8 cellular contexts compared by ENCODE assay signal in the genomic region with DNA sequence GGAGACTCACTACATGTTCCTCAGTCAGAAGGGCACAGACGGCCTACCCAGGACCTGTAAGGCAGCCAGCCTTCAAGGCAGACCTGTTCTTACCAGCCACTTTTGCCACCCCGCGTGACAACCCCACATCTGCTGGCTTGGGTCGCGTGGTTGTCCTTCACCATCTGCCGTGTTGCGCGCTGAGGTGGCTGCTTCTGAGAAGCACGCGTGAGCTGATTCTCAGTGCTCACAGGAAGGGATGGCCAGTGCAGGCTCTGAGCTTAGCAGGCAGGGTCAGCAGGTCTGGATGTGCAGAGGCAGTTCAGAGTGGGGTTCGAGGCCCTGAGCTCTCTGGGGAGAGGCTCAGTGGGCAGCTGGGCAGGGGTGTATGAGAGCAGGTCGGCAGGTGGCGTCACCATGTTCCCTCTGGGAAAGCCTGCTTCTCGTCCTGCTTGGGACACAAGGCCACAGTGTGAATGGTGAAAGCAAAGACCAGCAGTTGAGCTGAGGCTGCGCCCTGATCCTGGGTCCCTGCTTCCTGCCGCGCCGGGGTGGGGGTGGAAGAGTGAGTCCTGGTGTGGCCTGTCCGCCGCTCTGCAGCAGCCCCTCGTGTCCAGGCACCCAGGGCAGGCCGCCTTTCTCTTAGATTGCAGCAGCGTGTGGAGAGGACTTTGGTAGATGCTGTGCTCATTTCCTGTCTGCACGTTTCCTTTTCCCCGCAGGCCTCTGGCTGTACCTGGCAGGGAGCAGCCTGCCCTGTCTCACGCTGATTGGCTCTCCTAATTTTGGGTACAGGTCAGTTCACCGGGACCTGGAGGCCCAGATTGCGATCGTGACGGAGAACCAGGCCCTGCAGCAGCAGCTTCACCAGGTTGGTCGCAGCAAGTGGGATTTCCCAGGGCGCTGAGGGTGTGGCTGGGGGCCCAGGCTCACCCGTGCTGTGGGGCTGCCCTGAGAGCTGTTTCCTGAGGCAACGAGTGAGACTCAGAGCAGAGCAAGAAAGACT. TPM values are rescaled to one million over a fixed set of nuclear protein-coding genes. Genes with fewer than 3 reads are reported as not detected.
DNase-seq lines count a peak whose midpoint lies in the region; ATAC-seq and TF ChIP-seq lines count a peak whose summit lies in the region.

No MANE protein-coding gene starts in this region.

- no peak for TF ChIP-seq POLR2A in testis (IDR thresholded peaks at IDR 0.05)

- no peaks in the 10 kb centered on the region for H3K36me3 ChIP-seq in testis (ENCODE audit: low read depth, missing control alignments)

- in situ Hi-C loops in G401 (cut with HindIII; ENCODE audit: low sequenced_read_pairs), result no loop called here

- DNase-seq in NCI-H524 treated with DMSO at 0.1 percent for 48 hours (lab: John Stamatoyannopoulos, UW) (peak; percentile 65), activated T-helper 1 cell treated with Interleukin-2 at 50 U/mL for 16 hours (ENCODE audit: low read depth) (peak; percentile 28), G401 (ENCODE audit: low spot score) (no peak), testis (no peak)
- DNase-seq in stimulated activated CD4-positive, alpha-beta T cell treated with anti-CD3 and anti-CD28 coated beads, TNF-alpha, amount 100 ng/mL, for 1 hour (ENCODE audit: low read depth in 3 of 3, low spot score in 1 of 3), result peak; percentile 15 to 44 (median 38)

- H3K27me3 ChIP-seq in layer of hippocampus (ENCODE audit: control insufficient read depth, insufficient read depth, low read length) (no peaks in the 10 kb centered on the region), testis (no peaks in the 10 kb centered on the region)

- H3K4me3 ChIP-seq in testis, result no peak overlapping the region

- no peak for TF ChIP-seq CTCF in testis (IDR thresholded peaks at IDR 0.05)

- 80 to 90% methylated on average over 9 to 34 of the region's 34 CpGs for WGBS in testis, 2 donors

- intact Hi-C loops in testis (cut with DNase I; ENCODE audit: low total_unique reads), result no loop called here

- ATAC-seq in HG03342 (IDR thresholded peaks at IDR 0.05; ENCODE audit: unreplicated experiment) (no peak), HG02588 (IDR thresholded peaks at IDR 0.05; ENCODE audit: unreplicated experiment) (no peak)

- peaks cover 21% of the 10 kb centered on the region for H3K4me1 ChIP-seq in testis

- H3K27ac ChIP-seq in layer of hippocampus (ENCODE audit: low read depth, low read length) (peak overlapping the region; percentile 17), testis (no peak overlapping the region)

- no peaks in the 10 kb centered on the region for H3K9me3 ChIP-seq in testis

RNA-seq across cellular contexts. Expression of a gene that starts 36.0 kb away (rescaled TPM):
- total RNA-seq in G401 (2014; rRNA removed; shearing (Covaris generic)), result 16.3 and 43.0 TPM in 2 replicates
- 10 to 100 TPM; 50.4 to 58.4 TPM for total RNA-seq in testis
- 34.9 TPM for polyA plus RNA-seq in testis (ENCODE audit: insufficient read depth, low read depth, low replicate concordance)

RNA-seq across cellular contexts. Expression of a gene that starts 54.6 kb away (rescaled TPM):
- total RNA-seq in G401 (2014; rRNA removed; shearing (Covaris generic)), result 72.7 and 90.1 TPM in 2 replicates
- total RNA-seq in testis, result 10 to 100 TPM in 1 of 2 donors, 1 to 10 TPM in 1; 2.2 to 17.8 TPM
- polyA plus RNA-seq in testis (ENCODE audit: insufficient read depth, low read depth, low replicate concordance), result 9.6 TPM

Comparison
In these comparisons a context has a peak if more than half of its experiments do, and no peak if none do; other contexts are left out.
1. DNase-seq: peak in NCI-H524 treated with DMSO at 0.1 percent for 48 hours (single experiment), activated T-helper 1 cell treated with Interleukin-2 at 50 U/mL for 16 hours (single experiment) and stimulated activated CD4-positive, alpha-beta T cell treated with anti-CD3 and anti-CD28 coated beads, TNF-alpha, amount 100 ng/mL, for 1 hour (3 of 3); none in G401 (single experiment) and testis (single experiment).